12 cellular contexts compared by ENCODE assay signal in the genomic region with DNA sequence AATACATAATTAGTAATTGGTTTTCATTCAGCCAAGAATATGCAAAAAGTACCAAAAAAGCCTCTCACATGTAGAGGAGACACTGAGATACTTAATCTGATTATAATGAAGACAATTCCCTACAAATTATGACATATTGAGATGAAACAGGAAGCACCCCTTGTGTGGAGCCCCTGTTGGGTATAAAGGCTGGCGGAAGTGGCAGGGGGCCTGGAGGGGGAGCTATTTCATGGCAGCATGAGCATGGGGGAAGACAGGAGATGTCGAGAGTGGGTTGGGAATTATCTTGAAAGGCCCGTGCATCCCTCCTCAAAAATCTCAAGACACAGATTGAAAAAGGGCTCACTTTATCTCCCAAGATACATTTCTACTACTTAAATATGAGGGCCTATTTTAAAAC.
DNase-seq lines count a peak whose midpoint lies in the region; ATAC-seq and TF ChIP-seq lines count a peak whose summit lies in the region.
"Had no signal": no experiment of that assay in that cellular context is flagged by ENCODE, and none has a peak within 500 bp of the region (broad histone marks: within the 10 kb centered on the region; RNA-seq: fewer than 3 reads in every experiment).

No MANE protein-coding gene starts in this region.

- no peak for TF ChIP-seq POLR2A in heart left ventricle (IDR thresholded peaks at IDR 0.05)

- CTCF ChIA-PET in T-cell (lab: Charles Lee): interaction anchor here in 1 of 2 donors (0.6 to 1.9 kb wide), 3 partner anchors 12 to 1835 kb away, joined by 3 to 7 read pairs (median 3); no protein-coding TSS in a partner anchor

- H3K27me3 ChIP-seq in heart left ventricle: no peaks in the 10 kb centered on the region

- POLR2A ChIA-PET in T-cell (lab: Charles Lee): interaction anchor here in 1 of 2 donors (0.7 kb wide), 1 partner anchor 45 kb away, joined by 3 read pairs; no protein-coding TSS in a partner anchor

- H3K27me3 Mint-ChIP-seq in T-cell: no peaks in the 10 kb centered on the region
- H3K27me3 Mint-ChIP-seq in type B pancreatic cell: no peaks in the 10 kb centered on the region

- peak in 2 of 12 donors; percentile 9 to 13 for TF ChIP-seq CTCF in heart left ventricle (IDR thresholded peaks at IDR 0.05)
- peak; percentile 16 for TF ChIP-seq CTCF in epithelial cell of proximal tubule (conservative IDR thresholded peaks at IDR 0.05; ENCODE audit: low read depth, low read length)
- no peak for TF ChIP-seq CTCF in type B pancreatic cell (conservative IDR thresholded peaks at IDR 0.05)

- no peak for ATAC-seq in heart left ventricle
- no peak for ATAC-seq in T-cell (replicated peaks in 1 of 4)

- intact Hi-C loops in heart left ventricle (cut with DNase I) (loop anchor here in 5 of 10 donors (5.0 to 10.0 kb wide), 4 partner anchors 95 to 237 kb away; partner anchors contain the start of gene PIP4K2A (in 3 of the 5)), cardiac septum (cut with DNase I) (loop anchor here (5.0 to 10.0 kb wide), 2 partner anchors 97 to 235 kb away; partner anchors contain the start of gene PIP4K2A)

- no peak overlapping the region for H3K4me3 ChIP-seq in heart left ventricle
- H3K4me3 ChIP-seq in epithelial cell of proximal tubule (ENCODE audit: low read depth, low read length): no peak overlapping the region

- peaks cover 89 to 96% (median 95%) of the 10 kb centered on the region in 3 donors for H3K4me1 Mint-ChIP-seq in T-cell
- H3K4me1 Mint-ChIP-seq in type B pancreatic cell (ENCODE audit: unreplicated experiment): peaks cover 45% of the 10 kb centered on the region

- peak overlapping the region; percentile 77 to 88 for H3K27ac Mint-ChIP-seq in T-cell
- peak overlapping the region; percentile 66 for H3K27ac Mint-ChIP-seq in type B pancreatic cell

- DNase-seq in heart left ventricle (no peak), cardiac septum (ENCODE audit: low spot score) (no peak), T-cell (no peak), epithelial cell of proximal tubule (ENCODE audit: low read depth) (no peak), type B pancreatic cell (ENCODE audit: extremely low spot score, unreplicated experiment) (no peak), islet precursor cell (no peak), RKO (ENCODE audit: low spot score) (no peak)
- no peak for DNase-seq in NK-92 treated with Interleukin-12 subunit alpha and Interleukin-12 subunit beta, amount 100 ng/mL, for 24 hours (lab: John Stamatoyannopoulos, UW)
- DNase-seq: AML-193, H7, NCI-H2081, retina had no signal

- H3K4me1 ChIP-seq in heart left ventricle: peaks cover 2 to 100% (median 54%) of the 10 kb centered on the region in 12 donors

- 72 to 82% (median 78%) methylated on average over 3 of the region's 3 CpGs for WGBS in heart left ventricle, 4 donors

- H3K4me3 Mint-ChIP-seq in T-cell: peak overlapping the region; percentile 11 to 42 (median 18)
- H3K4me3 Mint-ChIP-seq in type B pancreatic cell: no peak overlapping the region

- H3K27ac ChIP-seq in heart left ventricle: peak overlapping the region; percentile 11 to 85 (median 61)

- H3K36me3 Mint-ChIP-seq in T-cell (peaks cover 16% of the 10 kb centered on the region), type B pancreatic cell (peaks cover 5% of the 10 kb centered on the region)

- no peaks in the 10 kb centered on the region for H3K9me3 ChIP-seq in heart left ventricle

- no peaks in the 10 kb centered on the region for H3K9me3 Mint-ChIP-seq in T-cell
- H3K9me3 Mint-ChIP-seq in type B pancreatic cell: peaks cover 5% of the 10 kb centered on the region

- H3K36me3 ChIP-seq in heart left ventricle: no peaks in the 10 kb centered on the region
